Comparison of ENCODE assay signal across 8 cellular contexts in the genomic region with DNA sequence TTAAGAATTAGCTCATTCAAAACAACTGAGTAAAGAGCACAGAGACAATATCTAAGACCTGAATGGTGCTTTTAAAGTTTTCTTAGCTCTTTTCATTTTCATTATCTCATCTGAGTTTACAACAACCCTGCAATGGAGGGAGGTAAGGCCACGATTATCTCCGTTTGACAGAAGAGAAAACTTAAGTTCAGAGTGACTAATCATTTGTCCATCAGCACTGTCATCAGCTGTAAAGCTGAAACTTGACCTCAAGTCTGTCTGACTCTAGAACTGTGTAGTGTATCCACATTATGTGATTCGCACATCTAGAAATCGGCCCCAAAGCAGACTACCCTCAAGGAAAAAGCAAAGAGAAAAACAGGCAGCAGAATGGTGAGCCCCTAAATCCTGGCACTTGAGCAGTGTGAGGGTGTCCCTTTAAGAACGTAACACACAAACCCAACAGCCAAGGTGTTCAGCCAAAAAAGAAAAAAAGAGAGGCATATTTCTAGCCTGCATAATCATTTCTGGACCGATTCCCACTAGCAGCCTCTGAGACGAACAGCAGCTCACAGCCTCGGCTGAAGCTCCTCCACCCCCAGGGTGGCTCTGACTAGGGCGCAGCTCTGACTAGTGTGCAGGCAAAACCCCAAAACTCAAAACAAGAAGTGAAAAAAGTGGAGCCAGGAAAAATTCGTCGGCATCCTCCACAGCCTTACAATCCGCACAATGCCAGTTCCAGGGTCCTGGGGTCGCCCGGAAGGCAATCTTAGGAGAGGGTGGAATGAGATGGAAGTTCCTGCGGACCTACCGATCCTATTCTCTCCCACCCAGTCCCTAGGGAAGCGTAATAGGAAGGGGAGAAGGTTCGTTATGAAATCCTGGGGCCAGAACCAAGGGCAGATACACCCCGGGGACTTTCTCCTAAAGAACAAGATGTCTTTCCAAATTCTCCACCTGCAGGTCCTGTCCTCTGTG. TPM values are rescaled to one million over a fixed set of nuclear protein-coding genes. Genes with fewer than 3 reads are reported as not detected.
A peak's percentile ranks its signal among the peaks of the same experiment; 100 is the strongest.
DNase-seq lines count a peak whose midpoint lies in the region; ATAC-seq and TF ChIP-seq lines count a peak whose summit lies in the region.

No MANE protein-coding gene starts in this region.

- peak overlapping the region; percentile 77 for H3K27ac ChIP-seq in lower lobe of right lung

- no peaks in the 10 kb centered on the region for H3K9me3 ChIP-seq in lower lobe of right lung

- TF ChIP-seq CTCF in lower lobe of right lung (IDR thresholded peaks at IDR 0.05) = no peak

- TF ChIP-seq EP300 in Ishikawa (IDR thresholded peaks at IDR 0.05; ENCODE audit: borderline replicate concordance) = no peak

- DNase-seq in lower lobe of right lung = no peak
- DNase-seq in stromal cell of bone marrow (ENCODE audit: low read depth) = peak; percentile 68
- no peak for DNase-seq in NCI-H2107 treated with DMSO at 0.1 percent for 48 hours (lab: John Stamatoyannopoulos, UW; ENCODE audit: unreplicated experiment)
- DNase-seq in KG1 (lab: John Stamatoyannopoulos, UW) = no peak

- H3K27ac Mint-ChIP-seq in dendritic cell treated with granulocyte-macrophage colony-stimulating factor and Interleukin-4, amounts not matched to agents 40 ng/mL and 50 ng/mL, for 4 days = no peak overlapping the region

- TF ChIP-seq RAD21 in Ishikawa (IDR thresholded peaks at IDR 0.05; ENCODE audit: low read depth) = no peak

- ATAC-seq in lower lobe of right lung = peak in 1 of 2 donors; percentile 18
- no peak for ATAC-seq in GM21723 (IDR thresholded peaks at IDR 0.05; ENCODE audit: unreplicated experiment)
- no peak for ATAC-seq in GM19455 (IDR thresholded peaks at IDR 0.05; ENCODE audit: unreplicated experiment)

- H3K9me3 Mint-ChIP-seq in dendritic cell treated with granulocyte-macrophage colony-stimulating factor and Interleukin-4, amounts not matched to agents 40 ng/mL and 50 ng/mL, for 4 days = no peaks in the 10 kb centered on the region

- H3K27me3 ChIP-seq in lower lobe of right lung (ENCODE audit: low read depth) = peaks cover 36% of the 10 kb centered on the region

- peaks cover 76% of the 10 kb centered on the region for H3K27me3 Mint-ChIP-seq in dendritic cell treated with granulocyte-macrophage colony-stimulating factor and Interleukin-4, amounts not matched to agents 40 ng/mL and 50 ng/mL, for 4 days

- H3K4me3 Mint-ChIP-seq in dendritic cell treated with granulocyte-macrophage colony-stimulating factor and Interleukin-4, amounts not matched to agents 40 ng/mL and 50 ng/mL, for 4 days = peak overlapping the region; percentile 71

- intact Hi-C loops in dendritic cell treated with granulocyte-macrophage colony-stimulating factor and Interleukin-4, amounts not matched to agents 40 ng/mL and 50 ng/mL, for 4 days (cut with micrococcal nuclease) = no loop called here
- intact Hi-C loops in lower lobe of right lung (cut with DNase I) = loop anchor here (10.0 kb wide), 1 partner anchor 244 kb away; no protein-coding TSS in a partner anchor

- H3K36me3 ChIP-seq in lower lobe of right lung = no peaks in the 10 kb centered on the region

- peaks cover 32% of the 10 kb centered on the region for H3K4me1 ChIP-seq in lower lobe of right lung

- H3K4me1 Mint-ChIP-seq in dendritic cell treated with granulocyte-macrophage colony-stimulating factor and Interleukin-4, amounts not matched to agents 40 ng/mL and 50 ng/mL, for 4 days (ENCODE audit: low read depth) = peaks cover 31% of the 10 kb centered on the region

- peak overlapping the region; percentile 71 for H3K4me3 ChIP-seq in lower lobe of right lung

- no peaks in the 10 kb centered on the region for H3K36me3 Mint-ChIP-seq in dendritic cell treated with granulocyte-macrophage colony-stimulating factor and Interleukin-4, amounts not matched to agents 40 ng/mL and 50 ng/mL, for 4 days (ENCODE audit: low read depth)

TF ChIP-seq in Ishikawa, 13 proteins besides CTCF, POLR2A, EP300 and RAD21:
- TF ChIP-seq TAF1 (IDR thresholded peaks at IDR 0.05; ENCODE audit: low read depth) = no peak
- TF ChIP-seq NFIC (IDR thresholded peaks at IDR 0.05) = peak; percentile 72
- no peak for TF ChIP-seq FOXM1 (IDR thresholded peaks at IDR 0.05; ENCODE audit: borderline replicate concordance, low read depth)
- no peak for TF ChIP-seq ZBTB7A (IDR thresholded peaks at IDR 0.05; ENCODE audit: low read depth)
- TF ChIP-seq, protein P1, sequence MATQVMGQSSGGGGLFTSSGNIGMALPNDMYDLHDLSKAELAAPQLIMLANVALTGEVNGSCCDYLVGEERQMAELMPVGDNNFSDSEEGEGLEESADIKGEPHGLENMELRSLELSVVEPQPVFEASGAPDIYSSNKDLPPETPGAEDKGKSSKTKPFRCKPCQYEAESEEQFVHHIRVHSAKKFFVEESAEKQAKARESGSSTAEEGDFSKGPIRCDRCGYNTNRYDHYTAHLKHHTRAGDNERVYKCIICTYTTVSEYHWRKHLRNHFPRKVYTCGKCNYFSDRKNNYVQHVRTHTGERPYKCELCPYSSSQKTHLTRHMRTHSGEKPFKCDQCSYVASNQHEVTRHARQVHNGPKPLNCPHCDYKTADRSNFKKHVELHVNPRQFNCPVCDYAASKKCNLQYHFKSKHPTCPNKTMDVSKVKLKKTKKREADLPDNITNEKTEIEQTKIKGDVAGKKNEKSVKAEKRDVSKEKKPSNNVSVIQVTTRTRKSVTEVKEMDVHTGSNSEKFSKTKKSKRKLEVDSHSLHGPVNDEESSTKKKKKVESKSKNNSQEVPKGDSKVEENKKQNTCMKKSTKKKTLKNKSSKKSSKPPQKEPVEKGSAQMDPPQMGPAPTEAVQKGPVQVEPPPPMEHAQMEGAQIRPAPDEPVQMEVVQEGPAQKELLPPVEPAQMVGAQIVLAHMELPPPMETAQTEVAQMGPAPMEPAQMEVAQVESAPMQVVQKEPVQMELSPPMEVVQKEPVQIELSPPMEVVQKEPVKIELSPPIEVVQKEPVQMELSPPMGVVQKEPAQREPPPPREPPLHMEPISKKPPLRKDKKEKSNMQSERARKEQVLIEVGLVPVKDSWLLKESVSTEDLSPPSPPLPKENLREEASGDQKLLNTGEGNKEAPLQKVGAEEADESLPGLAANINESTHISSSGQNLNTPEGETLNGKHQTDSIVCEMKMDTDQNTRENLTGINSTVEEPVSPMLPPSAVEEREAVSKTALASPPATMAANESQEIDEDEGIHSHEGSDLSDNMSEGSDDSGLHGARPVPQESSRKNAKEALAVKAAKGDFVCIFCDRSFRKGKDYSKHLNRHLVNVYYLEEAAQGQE (IDR thresholded peaks at IDR 0.05; ENCODE audit: low read depth) = no peak

RNA-seq across cellular contexts. Expression of a gene that starts 1.5 kb away (rescaled TPM):
- total RNA-seq in lower lobe of right lung = 29.4 TPM
